In genomic region chr4:91358016-91358415, GRCh38 we compare ENCODE assay signal across 8 cellular contexts.
A peak's percentile ranks its signal among the peaks of the same experiment; 100 is the strongest.
DNase-seq lines count a peak whose midpoint lies in the region; ATAC-seq and TF ChIP-seq lines count a peak whose summit lies in the region.
"Not testable (repeated sequence)": the region's sequence is repeated elsewhere in the genome, so short reads cannot be mapped to it uniquely, and the experiment has no call there.

No MANE protein-coding gene starts in this region.

- peaks cover 14% of the 10 kb centered on the region; the same call in 1 of the 2 replicates for H3K9me3 ChIP-seq in OCI-LY3 (ENCODE audit: insufficient read depth, low read length)

- H3K27me3 ChIP-seq in OCI-LY3 (ENCODE audit: low read depth, low read length), result not testable (repeated sequence)

- BruUV-seq in Calu3 (replicated peaks; lab: Mats Ljungman, UMichigan), result not testable (repeated sequence)

- not testable (repeated sequence) for H3K9me3 Mint-ChIP-seq in Calu3 (ENCODE audit: low read depth, unreplicated experiment)

- H3K9ac ChIP-seq in OCI-LY3 (ENCODE audit: low read length), result peak overlapping the region; percentile 99

- H3K27me3 Mint-ChIP-seq in Calu3 (ENCODE audit: unreplicated experiment), result not testable (repeated sequence)

- not testable (repeated sequence) for H2AFZ ChIP-seq in OCI-LY3 (ENCODE audit: low read depth, low read length)

- ATAC-seq in GM18867 (IDR thresholded peaks at IDR 0.05; ENCODE audit: unreplicated experiment) (peak; percentile 45), GM19025 (IDR thresholded peaks at IDR 0.05; ENCODE audit: low read depth, unreplicated experiment) (peak; percentile 46), GM19463 (IDR thresholded peaks at IDR 0.05; ENCODE audit: unreplicated experiment) (peak; percentile 38), HG02642 (IDR thresholded peaks at IDR 0.05; ENCODE audit: poor library complexity, unreplicated experiment) (peak; percentile 69), HG03175 (IDR thresholded peaks at IDR 0.05; ENCODE audit: unreplicated experiment) (peak; percentile 57)

- DNase-seq in Calu3; epithelial cell of proximal tubule (ENCODE audit: low read depth): not testable (repeated sequence)

- H3K79me2 ChIP-seq in OCI-LY3 (ENCODE audit: low read length), result peaks cover 57% of the 10 kb centered on the region

- H3K4me3 ChIP-seq in OCI-LY3 (ENCODE audit: low read length) (peak overlapping the region; percentile 89), epithelial cell of proximal tubule (ENCODE audit: low read depth, low read length) (peak overlapping the region; percentile 52)

- CTCF ChIA-PET in Calu3 (lab: Charles Lee), result interaction anchor here (0.6 kb wide), 1 partner anchor 40 kb away, joined by 3 read pairs; no protein-coding TSS in a partner anchor

- H3K27ac Mint-ChIP-seq in Calu3 (ENCODE audit: unreplicated experiment), result peak overlapping the region; percentile 100

- H3K4me1 ChIP-seq in OCI-LY3 (ENCODE audit: low read length), result peaks cover 38% of the 10 kb centered on the region

- peaks cover 48% of the 10 kb centered on the region for H3K36me3 ChIP-seq in OCI-LY3 (replicated peaks; ENCODE audit: low read depth, low read length)

- H3K4me2 ChIP-seq in OCI-LY3 (ENCODE audit: low read length), result peak overlapping the region; percentile 81

- intact Hi-C loops in Calu3 (cut with micrococcal nuclease; ENCODE audit: unreplicated experiment), result loop anchor here (5.0 kb wide), 1 partner anchor 101 kb away; no protein-coding TSS in a partner anchor

- H3K36me3 Mint-ChIP-seq in Calu3 (ENCODE audit: insufficient read depth, unreplicated experiment), result peaks cover 18% of the 10 kb centered on the region

- H4K20me1 ChIP-seq in OCI-LY3 (ENCODE audit: insufficient read depth, low read length), result not testable (repeated sequence)

- H3K27ac ChIP-seq in OCI-LY3 (ENCODE audit: low read length), result peak overlapping the region; percentile 99

- peak overlapping the region; percentile 95 for H3K4me3 Mint-ChIP-seq in Calu3 (ENCODE audit: low read depth, unreplicated experiment)

- peaks cover 28% of the 10 kb centered on the region for H3K4me1 Mint-ChIP-seq in Calu3 (ENCODE audit: low read depth, unreplicated experiment)

- TF ChIP-seq CTCF in Calu3 (IDR thresholded peaks at IDR 0.05; ENCODE audit: unreplicated experiment); OCI-LY3 (IDR thresholded peaks at IDR 0.05; ENCODE audit: low read depth, low read length); epithelial cell of proximal tubule (conservative IDR thresholded peaks at IDR 0.05; ENCODE audit: low read depth, low read length): not testable (repeated sequence)
